30 cellular contexts compared by ENCODE assay signal in genomic region chr12:103673487-103673886, GRCh38.
"Had no signal": no experiment of that assay in that cellular context is flagged by ENCODE, and none has a peak within 500 bp of the region (broad histone marks: within the 10 kb centered on the region; RNA-seq: fewer than 3 reads in every experiment).

No MANE protein-coding gene starts in this region.

- H3K27ac Mint-ChIP-seq: activated naive CD4-positive, alpha-beta T cell treated with anti-CD3 and anti-CD28 coated beads, Interleukin-2, amount 10 ng/mL, durations not matched to agents 7 days and 5 days; activated naive CD8-positive, alpha-beta T cell treated with anti-CD3 and anti-CD28 coated beads, Interleukin-2, amount 10 ng/mL, durations not matched to agents 7 days and 5 days; activated T-helper 1 cell treated with anti-CD3 and anti-CD28 coated beads, Interleukin-12 subunit alpha, Interleukin-12 subunit beta, Interleukin-2, Interleukin-4 antibody, amounts not matched to agents 30 ng/mL and 10 ng/mL and 1 ng/mL, durations not matched to agents 14 hours and 24 hours and 36 hours; immature natural killer cell; naive B cell; stimulated activated memory B cell treated with anti-CD40 and anti-IgM and Interleukin-4, amounts not matched to agents 10 μg/mL and 1 μg/mL and 100 μg/mL, for 72 hours; stimulated activated naive CD8-positive, alpha-beta T cell treated with anti-CD3 and anti-CD28 coated beads, Interleukin-15, amount 100 ng/mL, for 72 hours had no signal

- H3K36me3 Mint-ChIP-seq: activated naive CD4-positive, alpha-beta T cell treated with anti-CD3 and anti-CD28 coated beads, Interleukin-2, amount 10 ng/mL, durations not matched to agents 7 days and 5 days; activated naive CD8-positive, alpha-beta T cell treated with anti-CD3 and anti-CD28 coated beads, Interleukin-2, amount 10 ng/mL, durations not matched to agents 7 days and 5 days; brain; immature natural killer cell; naive B cell; stimulated activated memory B cell treated with anti-CD40 and anti-IgM and Interleukin-4, amounts not matched to agents 10 μg/mL and 1 μg/mL and 100 μg/mL, for 72 hours had no signal

- H3K4me2 ChIP-seq: smooth muscle cell had no signal

- H3K9me3 Mint-ChIP-seq: activated naive CD4-positive, alpha-beta T cell treated with anti-CD3 and anti-CD28 coated beads, Interleukin-2, amount 10 ng/mL, durations not matched to agents 7 days and 5 days; activated naive CD8-positive, alpha-beta T cell treated with anti-CD3 and anti-CD28 coated beads, Interleukin-2, amount 10 ng/mL, durations not matched to agents 7 days and 5 days; activated T-helper 1 cell treated with anti-CD3 and anti-CD28 coated beads, Interleukin-12 subunit alpha, Interleukin-12 subunit beta, Interleukin-2, Interleukin-4 antibody, amounts not matched to agents 30 ng/mL and 10 ng/mL and 1 ng/mL, durations not matched to agents 14 hours and 24 hours and 36 hours; brain; immature natural killer cell; naive B cell; stimulated activated memory B cell treated with anti-CD40 and anti-IgM and Interleukin-4, amounts not matched to agents 10 μg/mL and 1 μg/mL and 100 μg/mL, for 72 hours; stimulated activated naive CD8-positive, alpha-beta T cell treated with anti-CD3 and anti-CD28 coated beads, Interleukin-15, amount 100 ng/mL, for 72 hours had no signal

- H3K27me3 Mint-ChIP-seq: activated naive CD4-positive, alpha-beta T cell treated with anti-CD3 and anti-CD28 coated beads, Interleukin-2, amount 10 ng/mL, durations not matched to agents 7 days and 5 days; activated naive CD8-positive, alpha-beta T cell treated with anti-CD3 and anti-CD28 coated beads, Interleukin-2, amount 10 ng/mL, durations not matched to agents 7 days and 5 days; brain; stimulated activated naive CD8-positive, alpha-beta T cell treated with anti-CD3 and anti-CD28 coated beads, Interleukin-15, amount 100 ng/mL, for 72 hours had no signal

- H3K4me1 Mint-ChIP-seq: activated naive CD4-positive, alpha-beta T cell treated with anti-CD3 and anti-CD28 coated beads, Interleukin-2, amount 10 ng/mL, durations not matched to agents 7 days and 5 days; activated naive CD8-positive, alpha-beta T cell treated with anti-CD3 and anti-CD28 coated beads, Interleukin-2, amount 10 ng/mL, durations not matched to agents 7 days and 5 days; immature natural killer cell; naive B cell; stimulated activated memory B cell treated with anti-CD40 and anti-IgM and Interleukin-4, amounts not matched to agents 10 μg/mL and 1 μg/mL and 100 μg/mL, for 72 hours; stimulated activated naive CD8-positive, alpha-beta T cell treated with anti-CD3 and anti-CD28 coated beads, Interleukin-15, amount 100 ng/mL, for 72 hours had no signal

- H3K9me3 ChIP-seq: ascending aorta, left ventricle myocardium inferior, pancreas, prostate gland, sigmoid colon had no signal

- FAIRE-seq: pancreas had no signal

- H3K4me3 ChIP-seq: ascending aorta, left ventricle myocardium inferior, lung, pancreas, prostate gland, sigmoid colon, smooth muscle cell had no signal

- H3K4me3 Mint-ChIP-seq: activated naive CD4-positive, alpha-beta T cell treated with anti-CD3 and anti-CD28 coated beads, Interleukin-2, amount 10 ng/mL, durations not matched to agents 7 days and 5 days; activated naive CD8-positive, alpha-beta T cell treated with anti-CD3 and anti-CD28 coated beads, Interleukin-2, amount 10 ng/mL, durations not matched to agents 7 days and 5 days; activated T-helper 1 cell treated with anti-CD3 and anti-CD28 coated beads, Interleukin-12 subunit alpha, Interleukin-12 subunit beta, Interleukin-2, Interleukin-4 antibody, amounts not matched to agents 30 ng/mL and 10 ng/mL and 1 ng/mL, durations not matched to agents 14 hours and 24 hours and 36 hours; brain; immature natural killer cell; naive B cell; stimulated activated memory B cell treated with anti-CD40 and anti-IgM and Interleukin-4, amounts not matched to agents 10 μg/mL and 1 μg/mL and 100 μg/mL, for 72 hours; stimulated activated naive CD8-positive, alpha-beta T cell treated with anti-CD3 and anti-CD28 coated beads, Interleukin-15, amount 100 ng/mL, for 72 hours had no signal

- H3K27me3 ChIP-seq: ascending aorta, pancreas, sigmoid colon had no signal

- H3K27ac ChIP-seq: ascending aorta, left ventricle myocardium inferior, pancreas, prostate gland, sigmoid colon had no signal

- H3K4me1 ChIP-seq: ascending aorta, left ventricle myocardium inferior, prostate gland had no signal

- ATAC-seq: stimulated activated memory B cell treated with anti-CD40 and anti-IgM and Interleukin-4, amounts not matched to agents 10 μg/mL and 1 μg/mL and 100 μg/mL, for 72 hours; stimulated activated naive CD8-positive, alpha-beta T cell treated with anti-CD3 and anti-CD28 coated beads, Interleukin-15, amount 100 ng/mL, for 72 hours had no signal

- H3K36me3 ChIP-seq: ascending aorta, left ventricle myocardium inferior, pancreas, prostate gland, sigmoid colon had no signal

- DNase-seq: activated CD4-positive, alpha-beta T cell treated with anti-CD3 and anti-CD28 coated beads for 4 hours; activated CD4-positive, alpha-beta T cell treated with anti-CD3 and anti-CD28 coated beads, Interleukin-2, amount 50 U/mL, for 4 hours; activated effector memory CD4-positive, alpha-beta T cell treated with anti-CD3 and anti-CD28 coated beads, Interleukin-2, amount 50 U/mL, for 16 hours; activated naive CD4-positive, alpha-beta T cell treated with anti-CD3 and anti-CD28 coated beads, Interleukin-2, amount 10 ng/mL, durations not matched to agents 7 days and 5 days; activated naive CD8-positive, alpha-beta T cell treated with anti-CD3 and anti-CD28 coated beads, Interleukin-2, amount 10 ng/mL, durations not matched to agents 7 days and 5 days; cortex of kidney; foreskin fibroblast; head of caudate nucleus; hypothalamus; immature natural killer cell; kidney glomerular epithelial cell; left ventricle myocardium inferior; naive B cell; nucleus accumbens; pancreas; retina; sigmoid colon; stimulated activated CD4-positive, alpha-beta T cell treated with anti-CD3 and anti-CD28 coated beads, Interleukin-1b, Interleukin-23, amount 100 ng/mL, for 48 hours; stimulated activated CD4-positive, alpha-beta T cell treated with anti-CD3 and anti-CD28 coated beads, Interleukin-4, amount 100 ng/mL, for 4 hours; stimulated activated CD8-positive, alpha-beta memory T cell treated with anti-CD3 and anti-CD28 coated beads, Interleukin-4, amount 100 ng/mL, for 48 hours; stimulated activated naive CD8-positive, alpha-beta T cell treated with anti-CD3 and anti-CD28 coated beads, Interleukin-15, amount 100 ng/mL, for 72 hours; substantia nigra; T-helper 1 cell had no signal
